In genomic region chr5:151780348-151780747, GRCh38 we compare ENCODE assay signal across 17 cellular contexts. TPM values are rescaled to one million over a fixed set of nuclear protein-coding genes. Genes with fewer than 3 reads are reported as not detected.
DNase-seq lines count a peak whose midpoint lies in the region; ATAC-seq and TF ChIP-seq lines count a peak whose summit lies in the region.
"Had no signal": no experiment of that assay in that cellular context is flagged by ENCODE, and none has a peak within 500 bp of the region (broad histone marks: within the 10 kb centered on the region; RNA-seq: fewer than 3 reads in every experiment).

No MANE protein-coding gene starts in this region.

- no peaks in the 10 kb centered on the region for H3K27me3 Mint-ChIP-seq in activated naive CD4-positive, alpha-beta T cell treated with anti-CD3 and anti-CD28 coated beads for 36 hours (ENCODE audit: low read depth)
- H3K27me3 Mint-ChIP-seq in effector memory CD8-positive, alpha-beta T cell: no peaks in the 10 kb centered on the region
- H3K27me3 Mint-ChIP-seq in progenitor cell of endocrine pancreas: no peaks in the 10 kb centered on the region
- H3K27me3 Mint-ChIP-seq: IgD-negative memory B cell had no signal

- intact Hi-C loops in activated naive CD4-positive, alpha-beta T cell treated with anti-CD3 and anti-CD28 coated beads for 36 hours (cut with micrococcal nuclease): no loop called here

- no peak for TF ChIP-seq CTCF in LNCaP clone FGC (IDR thresholded peaks at IDR 0.05; ENCODE audit: control insufficient read depth, extremely low read depth, insufficient read depth)
- no peak for TF ChIP-seq CTCF in progenitor cell of endocrine pancreas (IDR thresholded peaks at IDR 0.05; ENCODE audit: unreplicated experiment)

- H3K4me1 Mint-ChIP-seq in activated naive CD4-positive, alpha-beta T cell treated with anti-CD3 and anti-CD28 coated beads for 36 hours (ENCODE audit: low read depth): peaks cover 82% of the 10 kb centered on the region
- peaks cover 52 to 84% of the 10 kb centered on the region in 2 donors for H3K4me1 Mint-ChIP-seq in effector memory CD8-positive, alpha-beta T cell (ENCODE audit: low read depth in 2 of 2)
- peaks cover 51% of the 10 kb centered on the region for H3K4me1 Mint-ChIP-seq in progenitor cell of endocrine pancreas (ENCODE audit: low read depth)

- no peak overlapping the region for H3K4me3 Mint-ChIP-seq in activated naive CD4-positive, alpha-beta T cell treated with anti-CD3 and anti-CD28 coated beads for 36 hours
- H3K4me3 Mint-ChIP-seq in effector memory CD8-positive, alpha-beta T cell: peak overlapping the region; percentile 62 to 65
- H3K4me3 Mint-ChIP-seq in progenitor cell of endocrine pancreas (ENCODE audit: low read depth): no peak overlapping the region

- CTCF ChIA-PET in activated naive CD4-positive, alpha-beta T cell treated with anti-CD3 and anti-CD28 coated beads for 36 hours (lab: Charles Lee): no interaction called here

- no peak for ATAC-seq in effector memory CD8-positive, alpha-beta T cell (replicated peaks)
- no peak for ATAC-seq in GM21723 (IDR thresholded peaks at IDR 0.05; ENCODE audit: unreplicated experiment)
- ATAC-seq in HG02973 (IDR thresholded peaks at IDR 0.05; ENCODE audit: unreplicated experiment): no peak

- H3K27ac Mint-ChIP-seq in activated naive CD4-positive, alpha-beta T cell treated with anti-CD3 and anti-CD28 coated beads for 36 hours: peak overlapping the region; percentile 55
- H3K27ac Mint-ChIP-seq in effector memory CD8-positive, alpha-beta T cell: peak overlapping the region; percentile 3 to 35
- peak overlapping the region; percentile 37 for H3K27ac Mint-ChIP-seq in progenitor cell of endocrine pancreas

- H3K4me3 ChIP-seq in LNCaP clone FGC (ENCODE audit: low read depth, low read length): peak overlapping the region; percentile 17

- H3K36me3 Mint-ChIP-seq in activated naive CD4-positive, alpha-beta T cell treated with anti-CD3 and anti-CD28 coated beads for 36 hours (ENCODE audit: low read depth): peaks cover 25% of the 10 kb centered on the region
- peaks cover 40% of the 10 kb centered on the region for H3K36me3 Mint-ChIP-seq in effector memory CD8-positive, alpha-beta T cell (ENCODE audit: insufficient read depth)
- peaks cover 16% of the 10 kb centered on the region for H3K36me3 Mint-ChIP-seq in progenitor cell of endocrine pancreas (ENCODE audit: insufficient read depth)

- no peak for DNase-seq in activated naive CD4-positive, alpha-beta T cell treated with anti-CD3 and anti-CD28 coated beads for 36 hours
- DNase-seq in activated naive CD4-positive, alpha-beta T cell treated with Interleukin-2 at 50 U/mL for 16 hours: no peak
- DNase-seq in LNCaP clone FGC (ENCODE audit: low read depth) (no peak), progenitor cell of endocrine pancreas (ENCODE audit: low spot score, unreplicated experiment) (no peak), NCI-H146 treated with DMSO at 0.1 percent for 48 hours (lab: John Stamatoyannopoulos, UW; ENCODE audit: unreplicated experiment) (no peak)
- no peak for DNase-seq in effector memory CD8-positive, alpha-beta T cell
- DNase-seq: BE2C, GF-D8, head of caudate nucleus, MM.1S, NCI-H1694, NCI-H526 treated with DMSO at 0.1 percent for 48 hours, occipital lobe had no signal

- no peaks in the 10 kb centered on the region for H3K9me3 Mint-ChIP-seq in activated naive CD4-positive, alpha-beta T cell treated with anti-CD3 and anti-CD28 coated beads for 36 hours
- no peaks in the 10 kb centered on the region for H3K9me3 Mint-ChIP-seq in effector memory CD8-positive, alpha-beta T cell
- no peaks in the 10 kb centered on the region for H3K9me3 Mint-ChIP-seq in progenitor cell of endocrine pancreas (ENCODE audit: low read depth)
- H3K9me3 Mint-ChIP-seq: activated T-helper 2 cell treated with anti-CD3 and anti-CD28 coated beads, Interferon-gamma antibody, Interleukin-2, Interleukin-4, amounts not matched to agents 10 μg/mL and 5 μg/mL and 100 μg/mL, durations not matched to agents 14 hours and 24 hours and 36 hours; IgD-negative memory B cell had no signal

RNA-seq across cellular contexts. Expression of gene G3BP1, which starts 8.6 kb away (rescaled TPM):
- total RNA-seq in activated naive CD4-positive, alpha-beta T cell treated with anti-CD3 and anti-CD28 coated beads for 36 hours: 100 to 1,000 TPM; 220 to 241 TPM
- total RNA-seq in progenitor cell of endocrine pancreas: 220 and 226 TPM in 2 replicates

RNA-seq across cellular contexts. Expression of gene ATOX1, which starts 21.9 kb away (rescaled TPM):
- total RNA-seq in activated naive CD4-positive, alpha-beta T cell treated with anti-CD3 and anti-CD28 coated beads for 36 hours: 10 to 100 TPM; 87.7 to 92.6 TPM
- 93.8 and 108 TPM in 2 replicates for total RNA-seq in progenitor cell of endocrine pancreas

Comparison
In these comparisons a context has a peak if more than half of its experiments do, and no peak if none do; other contexts are left out.
1. H3K4me3 Mint-ChIP-seq: peak in effector memory CD8-positive, alpha-beta T cell (2 of 2); none in activated naive CD4-positive, alpha-beta T cell treated with anti-CD3 and anti-CD28 coated beads for 36 hours (single experiment) and progenitor cell of endocrine pancreas (single experiment).
2. Peak in every context shown above with its lines, with median percentiles within 50 percentile points of each other: H3K27ac Mint-ChIP-seq.